In genomic region chr4:19158451-19158850, GRCh38 we compare ENCODE assay signal across 8 cellular contexts.
"Had no signal": no experiment of that assay in that cellular context is flagged by ENCODE, and none has a peak within 500 bp of the region (broad histone marks: within the 10 kb centered on the region; RNA-seq: fewer than 3 reads in every experiment).

No MANE protein-coding gene starts in this region.

- H3K9me3 ChIP-seq: HAP-1 had no signal

- H3K4me3 Mint-ChIP-seq: GM23338, HFFc6 had no signal

- H3K4me3 ChIP-seq: GM23338, HAP-1, K562 had no signal

- FAIRE-seq: HTR-8/SVneo, K562 had no signal

- H3K4me1 ChIP-seq: HAP-1 had no signal

- H3K27ac Mint-ChIP-seq: GM23338, HFFc6 had no signal

- H3K36me3 ChIP-seq: HAP-1 had no signal

- H2AFZ ChIP-seq: GM23338 had no signal

- DNase-seq: H7, HFFc6, IMR-90 had no signal

- ATAC-seq: GM23338, HCT116, K562 had no signal

- H3K4me2 ChIP-seq: GM23338 had no signal
